In genomic region chr11:46402957-46403902, GRCh38 we compare ENCODE assay signal across 23 cellular contexts. TPM values are rescaled to one million over a fixed set of nuclear protein-coding genes. Genes with fewer than 3 reads are reported as not detected.
"Had no signal": no experiment of that assay in that cellular context is flagged by ENCODE, and none has a peak within 500 bp of the region (broad histone marks: within the 10 kb centered on the region; RNA-seq: fewer than 3 reads in every experiment).

No MANE protein-coding gene starts in this region.

- H3K9me3 ChIP-seq: adrenal gland, ascending aorta, thyroid gland had no signal

- H3K4me3 ChIP-seq: adrenal gland, ascending aorta, thyroid gland had no signal

- H3K27ac ChIP-seq: adrenal gland, ascending aorta, brain microvascular endothelial cell, foreskin keratinocyte, thyroid gland had no signal

- H3K27me3 Mint-ChIP-seq: activated naive CD8-positive, alpha-beta T cell; memory B cell; progenitor cell of endocrine pancreas had no signal

- H3K4me3 Mint-ChIP-seq: activated naive CD8-positive, alpha-beta T cell; memory B cell had no signal

- H3K27ac Mint-ChIP-seq: activated naive CD8-positive, alpha-beta T cell; memory B cell; progenitor cell of endocrine pancreas had no signal

- DNase-seq: activated CD4-positive, alpha-beta T cell treated with anti-CD3 and anti-CD28 coated beads, Interleukin-2, amount 50 U/mL, for 48 hours; activated CD8-positive, alpha-beta memory T cell treated with anti-CD3 and anti-CD28 coated beads, Interleukin-2, amount 50 U/mL, for 48 hours; activated gamma-delta T cell treated with Interleukin-2 at 50 U/mL for 16 hours; activated T-cell treated with anti-CD3 and anti-CD28 coated beads, Interleukin-2, amount 50 U/mL, for 48 hours; adrenal gland; brain microvascular endothelial cell; central memory CD4-positive, alpha-beta T cell; dermis blood vessel endothelial cell; effector CD8-positive, alpha-beta T cell; foreskin keratinocyte; hippocampal formation; retina; stimulated activated CD4-positive, alpha-beta T cell treated with anti-CD3 and anti-CD28 coated beads, Interleukin-12 subunit alpha, Interleukin-12 subunit beta, amount 100 ng/mL, for 4 hours; stimulated activated CD4-positive, alpha-beta T cell treated with anti-CD3 and anti-CD28 coated beads, Interleukin-4, amount 100 ng/mL, for 4 hours; stimulated activated naive CD8-positive, alpha-beta T cell treated with anti-CD3 and anti-CD28 coated beads, Interleukin-15, Interleukin-2, amounts not matched to agents 100 U/mL and 50 U/mL, for 24 hours; T-helper 9 cell; thyroid gland had no signal

- H3K27me3 ChIP-seq: adrenal gland, ascending aorta, brain microvascular endothelial cell, foreskin keratinocyte, thyroid gland had no signal

- ATAC-seq: foreskin keratinocyte; stimulated activated naive CD8-positive, alpha-beta T cell treated with anti-CD3 and anti-CD28 coated beads, Interleukin-15, Interleukin-2, amounts not matched to agents 100 U/mL and 50 U/mL, for 24 hours had no signal

- H3K4me1 Mint-ChIP-seq: memory B cell had no signal

- H3K9me3 Mint-ChIP-seq: memory B cell had no signal

- H3K4me1 ChIP-seq: ascending aorta, foreskin keratinocyte, thyroid gland had no signal

RNA-seq across cellular contexts. Expression of gene CHRM4, which starts 11.7 kb away (rescaled TPM):
- total RNA-seq: activated CD8-positive, alpha-beta memory T cell treated with anti-CD3 and anti-CD28 coated beads for 36 hours; ascending aorta; foreskin keratinocyte; ureter had no signal
- polyA plus RNA-seq: foreskin keratinocyte had no signal
